ENCODE assay signal across 1 cellular context in the genomic region with DNA sequence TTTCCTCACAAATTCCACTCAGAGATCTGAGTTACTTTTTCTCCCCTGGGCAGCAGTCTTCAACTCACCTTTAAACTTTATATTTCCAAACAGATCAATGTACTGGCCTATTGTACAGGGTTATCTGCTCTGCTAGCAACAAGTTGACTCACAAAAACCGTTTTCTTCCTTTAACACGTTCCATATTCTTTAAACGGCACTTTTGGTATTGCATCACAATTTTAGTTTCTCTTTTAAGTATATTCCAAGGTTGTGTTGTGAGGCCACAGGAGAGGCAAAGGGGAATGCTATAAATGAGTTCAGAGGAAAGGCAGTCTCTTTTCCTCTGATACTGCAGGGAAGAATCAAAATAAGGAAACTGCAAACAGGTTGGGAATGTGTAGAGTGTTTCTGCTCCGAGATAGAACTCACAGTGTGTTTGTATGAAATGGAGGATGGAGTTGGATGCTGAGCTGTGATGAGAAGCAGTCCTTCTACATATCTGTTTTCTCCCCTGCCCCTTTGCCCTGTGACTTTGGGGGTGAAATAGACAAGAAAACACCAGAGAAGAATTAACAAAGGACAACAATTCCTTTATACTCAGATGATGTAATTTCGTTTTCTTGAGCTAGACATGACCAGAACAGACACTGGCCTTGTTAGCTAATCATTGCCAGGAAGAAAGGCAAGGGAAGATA.
TF ChIP-seq lines count a peak whose summit lies in the region.

No MANE protein-coding gene starts in this region.

TF ChIP-seq in K562, 482 proteins besides CTCF, POLR2A, EP300 and RAD21:
- TF ChIP-seq RHOXF2B (CRISPR knock-in tag; conservative IDR thresholded peaks at IDR 0.05), result no peak
- TF ChIP-seq, protein P1, sequence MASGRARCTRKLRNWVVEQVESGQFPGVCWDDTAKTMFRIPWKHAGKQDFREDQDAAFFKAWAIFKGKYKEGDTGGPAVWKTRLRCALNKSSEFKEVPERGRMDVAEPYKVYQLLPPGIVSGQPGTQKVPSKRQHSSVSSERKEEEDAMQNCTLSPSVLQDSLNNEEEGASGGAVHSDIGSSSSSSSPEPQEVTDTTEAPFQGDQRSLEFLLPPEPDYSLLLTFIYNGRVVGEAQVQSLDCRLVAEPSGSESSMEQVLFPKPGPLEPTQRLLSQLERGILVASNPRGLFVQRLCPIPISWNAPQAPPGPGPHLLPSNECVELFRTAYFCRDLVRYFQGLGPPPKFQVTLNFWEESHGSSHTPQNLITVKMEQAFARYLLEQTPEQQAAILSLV (tag; IDR thresholded peaks at IDR 0.05), result peak; percentile 59; the same call in 1 of the 2 replicates
- TF ChIP-seq NFYB (IDR thresholded peaks at IDR 0.05; ENCODE audit: extremely low read depth, insufficient read length), result no peak
- no peak for TF ChIP-seq JUND (IDR thresholded peaks at IDR 0.05; ENCODE audit: borderline replicate concordance, low read depth, low read length)
- no peak for TF ChIP-seq JUND (tag; IDR thresholded peaks at IDR 0.05; ENCODE audit: borderline replicate concordance, low read depth, low read length)
- 0 out of 2 replicates have a peak, but pooled peaks have one; percentile 32 for TF ChIP-seq CEBPG (CRISPR knock-in tag; IDR thresholded peaks at IDR 0.05)
- TF ChIP-seq CEBPG (tag; conservative IDR thresholded peaks at IDR 0.05 in 1 of 2, IDR thresholded peaks at IDR 0.05 in 1 of 2), result peak; percentile 76 to 90
- no peak for TF ChIP-seq SMAD3 (CRISPR knock-in tag; conservative IDR thresholded peaks at IDR 0.05)
- TF ChIP-seq STAT5A (IDR thresholded peaks at IDR 0.05; ENCODE audit: borderline replicate concordance, low read length), result no peak
- TF ChIP-seq SRF (CRISPR knock-in tag; IDR thresholded peaks at IDR 0.05), result no peak
- 0 out of 2 replicates have a peak, but pooled peaks have one; percentile 20 for TF ChIP-seq RNF2 (IDR thresholded peaks at IDR 0.05)
- TF ChIP-seq ZZZ3 (IDR thresholded peaks at IDR 0.05), result no peak
- no peak for TF ChIP-seq TARDBP (IDR thresholded peaks at IDR 0.05)
- no peak for TF ChIP-seq ZNF12 (CRISPR knock-in tag; IDR thresholded peaks at IDR 0.05)
- TF ChIP-seq KAT8 (IDR thresholded peaks at IDR 0.05; ENCODE audit: low read depth), result no peak
- TF ChIP-seq, protein P2, sequence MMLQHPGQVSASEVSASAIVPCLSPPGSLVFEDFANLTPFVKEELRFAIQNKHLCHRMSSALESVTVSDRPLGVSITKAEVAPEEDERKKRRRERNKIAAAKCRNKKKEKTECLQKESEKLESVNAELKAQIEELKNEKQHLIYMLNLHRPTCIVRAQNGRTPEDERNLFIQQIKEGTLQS (IDR thresholded peaks at IDR 0.05), result peak; percentile 74
- TF ChIP-seq, protein P2 (CRISPR knock-in tag; conservative IDR thresholded peaks at IDR 0.05), result no peak
- no peak for TF ChIP-seq SRSF3 (IDR thresholded peaks at IDR 0.05; ENCODE audit: insufficient read depth, low read length)
- peak; percentile 92 for TF ChIP-seq CEBPB (tag; IDR thresholded peaks at IDR 0.05)
- no peak for TF ChIP-seq PML (IDR thresholded peaks at IDR 0.05; ENCODE audit: low read length)
- TF ChIP-seq ZSCAN32 (CRISPR knock-in tag; IDR thresholded peaks at IDR 0.05), result peak; percentile 54; the same call in 1 of the 2 replicates
- no peak for TF ChIP-seq BCOR (IDR thresholded peaks at IDR 0.05)
- TF ChIP-seq NFRKB (IDR thresholded peaks at IDR 0.05; ENCODE audit: low read depth), result no peak
- no peak for TF ChIP-seq ARID2 (IDR thresholded peaks at IDR 0.05)
